Comparison of ENCODE assay signal across 19 cellular contexts in genomic region chr10:43212043-43212721, GRCh38. TPM values are rescaled to one million over a fixed set of nuclear protein-coding genes. Genes with fewer than 3 reads are reported as not detected.
DNase-seq lines count a peak whose midpoint lies in the region; ATAC-seq, FAIRE-seq and TF ChIP-seq lines count a peak whose summit lies in the region.
"Had no signal": no experiment of that assay in that cellular context is flagged by ENCODE, and none has a peak within 500 bp of the region (broad histone marks: within the 10 kb centered on the region; RNA-seq: fewer than 3 reads in every experiment).

No MANE protein-coding gene starts in this region.

- no peaks in the 10 kb centered on the region for H3K9me3 Mint-ChIP-seq in progenitor cell of endocrine pancreas (ENCODE audit: low read depth)
- H3K9me3 Mint-ChIP-seq: activated CD4-positive, alpha-beta T cell treated with anti-CD3 and anti-CD28 coated beads, Interleukin-2, amount 10 ng/mL, durations not matched to agents 24 days and 14 days; H9 had no signal

- no peak overlapping the region for H3K27ac Mint-ChIP-seq in progenitor cell of endocrine pancreas
- H3K27ac Mint-ChIP-seq: activated CD4-positive, alpha-beta T cell treated with anti-CD3 and anti-CD28 coated beads, Interleukin-2, amount 10 ng/mL, durations not matched to agents 24 days and 14 days; H9 had no signal

- H3K27me3 Mint-ChIP-seq in progenitor cell of endocrine pancreas: peaks cover 8% of the 10 kb centered on the region
- H3K27me3 Mint-ChIP-seq: activated CD4-positive, alpha-beta T cell treated with anti-CD3 and anti-CD28 coated beads, Interleukin-2, amount 10 ng/mL, durations not matched to agents 24 days and 14 days had no signal

- DNase-seq in DMS 273 (lab: John Stamatoyannopoulos, UW; ENCODE audit: unreplicated experiment) (peak; percentile 88), NCI-H446 treated with DMSO at 0.1 percent for 48 hours (lab: John Stamatoyannopoulos, UW) (peak; percentile 25), left ventricle myocardium superior (peak; percentile 44), psoas muscle (peak; percentile 8 to 30), D341Med (ENCODE audit: low spot score) (no peak), putamen (ENCODE audit: low spot score) (no peak), progenitor cell of endocrine pancreas (ENCODE audit: low spot score, unreplicated experiment) (no peak), RCC 7860 (ENCODE audit: low spot score) (no peak)
- DNase-seq: activated CD4-positive, alpha-beta T cell treated with anti-CD3 and anti-CD28 coated beads, Interleukin-2, amount 10 ng/mL, durations not matched to agents 24 days and 14 days; activated CD8-positive, alpha-beta memory T cell treated with anti-CD3 and anti-CD28 coated beads, Interleukin-2, amount 50 U/mL, for 48 hours; activated gamma-delta T cell; cerebellar nuclear complex; H9; NCI-H1105 treated with DMSO at 0.1 percent for 48 hours; stimulated activated CD4-positive, alpha-beta T cell treated with anti-CD3 and anti-CD28 coated beads, Interleukin-2, amount 100 ng/mL, for 48 hours; uterus had no signal

- no peaks in the 10 kb centered on the region for H3K4me1 ChIP-seq in psoas muscle
- H3K4me1 ChIP-seq: uterus had no signal

- ATAC-seq in left ventricle myocardium superior: peak; percentile 75
- no peak for ATAC-seq in psoas muscle

- TF ChIP-seq CTCF in psoas muscle (IDR thresholded peaks at IDR 0.05): no peak
- TF ChIP-seq CTCF in progenitor cell of endocrine pancreas (IDR thresholded peaks at IDR 0.05; ENCODE audit: unreplicated experiment): no peak

- H3K4me1 Mint-ChIP-seq in progenitor cell of endocrine pancreas (ENCODE audit: low read depth): no peaks in the 10 kb centered on the region
- H3K4me1 Mint-ChIP-seq: activated CD4-positive, alpha-beta T cell treated with anti-CD3 and anti-CD28 coated beads, Interleukin-2, amount 10 ng/mL, durations not matched to agents 24 days and 14 days had no signal

- no peaks in the 10 kb centered on the region for H3K36me3 ChIP-seq in psoas muscle (ENCODE audit: insufficient read depth in 1 of 2, low read depth in 1 of 2)
- H3K36me3 ChIP-seq: uterus had no signal

- no peak for FAIRE-seq in RCC 7860 (lab: Jason Lieb, UNC)
- FAIRE-seq: G401.6 had no signal

- no peaks in the 10 kb centered on the region for H3K36me3 Mint-ChIP-seq in progenitor cell of endocrine pancreas (ENCODE audit: insufficient read depth)

- H3K4me3 Mint-ChIP-seq in progenitor cell of endocrine pancreas (ENCODE audit: low read depth): no peak overlapping the region
- H3K4me3 Mint-ChIP-seq: activated CD4-positive, alpha-beta T cell treated with anti-CD3 and anti-CD28 coated beads, Interleukin-2, amount 10 ng/mL, durations not matched to agents 24 days and 14 days; H9 had no signal

- no peaks in the 10 kb centered on the region for H3K9me3 ChIP-seq in psoas muscle
- H3K9me3 ChIP-seq: uterus had no signal

- 40 to 58% (median 50%) methylated on average over 12 to 13 of the region's 13 CpGs for WGBS in psoas muscle, 3 donors

- H3K27ac ChIP-seq in psoas muscle: no peak overlapping the region
- H3K27ac ChIP-seq: hepatocyte, KMS-11, uterus had no signal

- no peak overlapping the region for H3K4me3 ChIP-seq in psoas muscle
- H3K4me3 ChIP-seq: hepatocyte, uterus had no signal

- peaks cover 0 to 2% (median 0%) of the 10 kb centered on the region in 3 donors for H3K27me3 ChIP-seq in psoas muscle (ENCODE audit: insufficient read depth in 3 of 3, low read length in 2 of 3)
- H3K27me3 ChIP-seq: hepatocyte, uterus had no signal

- intact Hi-C loops in left ventricle myocardium superior (cut with micrococcal nuclease): no loop called here
- intact Hi-C loops in psoas muscle (cut with DNase I): no loop called here

RNA-seq across cellular contexts. Expression of gene RASGEF1A, which starts 54.7 kb away (rescaled TPM):
- total RNA-seq in left ventricle myocardium superior (2.7 TPM), psoas muscle (under 1 TPM; 0.34 to 0.69 (median 0.41) TPM), progenitor cell of endocrine pancreas (1.2 and 2.2 TPM in 2 replicates)
- polyA plus RNA-seq in psoas muscle: under 1 TPM; 0.10 to 0.46 (median 0.15) TPM

Comparison
In these comparisons a context has a peak if more than half of its experiments do, and no peak if none do; other contexts are left out.
1. DNase-seq: peak in DMS 273 (single experiment), NCI-H446 treated with DMSO at 0.1 percent for 48 hours (single experiment), left ventricle myocardium superior (single experiment) and psoas muscle (2 of 2); none in D341Med (single experiment), putamen (single experiment), progenitor cell of endocrine pancreas (single experiment) and RCC 7860 (single experiment).